Comparison of ENCODE assay signal across 8 cellular contexts in genomic region chrX:11770320-11770719, GRCh38. TPM values are rescaled to one million over a fixed set of nuclear protein-coding genes. Genes with fewer than 3 reads are reported as not detected.
A peak's percentile ranks its signal among the peaks of the same experiment; 100 is the strongest.
DNase-seq lines count a peak whose midpoint lies in the region; ATAC-seq and TF ChIP-seq lines count a peak whose summit lies in the region.

No MANE protein-coding gene starts in this region.

- TF ChIP-seq EP300 in Ishikawa (IDR thresholded peaks at IDR 0.05; ENCODE audit: borderline replicate concordance): no peak

- 11 to 13% (median 12%) methylated on average over 12 of the region's 12 CpGs for WGBS in spleen, 5 donors

- peak; percentile 57 for ATAC-seq in GM19467 (IDR thresholded peaks at IDR 0.05; ENCODE audit: unreplicated experiment)
- ATAC-seq in activated naive CD8-positive, alpha-beta T cell treated with anti-CD3 and anti-CD28 coated beads, Interleukin-2, amount 50 U/mL, for 24 hours: peak; percentile 70

- H3K36me3 Mint-ChIP-seq in activated naive CD8-positive, alpha-beta T cell treated with anti-CD3 and anti-CD28 coated beads, Interleukin-2, amount 50 U/mL, for 24 hours (ENCODE audit: low read depth): peaks cover 23% of the 10 kb centered on the region

- H3K27me3 ChIP-seq in Peyer's patch: no peaks in the 10 kb centered on the region
- no peaks in the 10 kb centered on the region for H3K27me3 ChIP-seq in right atrium auricular region
- no peaks in the 10 kb centered on the region for H3K27me3 ChIP-seq in spleen (replicated peaks in 1 of 7)

- intact Hi-C loops in spleen (cut with DNase I; ENCODE audit: low total_unique reads): loop anchor here (5.0 kb wide), 1 partner anchor 233 kb away; no protein-coding TSS in a partner anchor

- no peaks in the 10 kb centered on the region for H3K9me3 ChIP-seq in Peyer's patch
- H3K9me3 ChIP-seq in right atrium auricular region: no peaks in the 10 kb centered on the region
- H3K9me3 ChIP-seq in spleen: no peaks in the 10 kb centered on the region

- no peaks in the 10 kb centered on the region for H3K27me3 Mint-ChIP-seq in activated naive CD8-positive, alpha-beta T cell treated with anti-CD3 and anti-CD28 coated beads, Interleukin-2, amount 50 U/mL, for 24 hours

- H3K4me1 ChIP-seq in Peyer's patch (no peaks in the 10 kb centered on the region), right atrium auricular region (no peaks in the 10 kb centered on the region), spleen (peaks cover 0 to 43% (median 12%) of the 10 kb centered on the region in 6 donors)

- H3K4me3 Mint-ChIP-seq in activated naive CD8-positive, alpha-beta T cell treated with anti-CD3 and anti-CD28 coated beads, Interleukin-2, amount 50 U/mL, for 24 hours: no peak overlapping the region

- H3K9me3 Mint-ChIP-seq in activated naive CD8-positive, alpha-beta T cell treated with anti-CD3 and anti-CD28 coated beads, Interleukin-2, amount 50 U/mL, for 24 hours: no peaks in the 10 kb centered on the region

- peaks cover 40% of the 10 kb centered on the region for H3K4me1 Mint-ChIP-seq in activated naive CD8-positive, alpha-beta T cell treated with anti-CD3 and anti-CD28 coated beads, Interleukin-2, amount 50 U/mL, for 24 hours

- H3K4me3 ChIP-seq in Peyer's patch (no peak overlapping the region), right atrium auricular region (no peak overlapping the region), spleen (no peak overlapping the region)

- H3K27ac ChIP-seq in Peyer's patch (no peak overlapping the region), right atrium auricular region (no peak overlapping the region), spleen (peak overlapping the region in 2 of 8 donors; percentile 17 to 31)

- TF ChIP-seq RAD21 in Ishikawa (IDR thresholded peaks at IDR 0.05; ENCODE audit: low read depth): peak; percentile 64

- TF ChIP-seq POLR2A in Peyer's patch (IDR thresholded peaks at IDR 0.05): no peak
- TF ChIP-seq POLR2A in spleen (IDR thresholded peaks at IDR 0.05): no peak

- DNase-seq in Daoy (ENCODE audit: low read depth) (peak; percentile 41), Peyer's patch (peak in 2 of 3 donors; percentile 31 to 78), right atrium auricular region (ENCODE audit: low spot score) (no peak), spleen (peak; percentile 81), NCI-H524 treated with DMSO at 0.1 percent for 48 hours (lab: John Stamatoyannopoulos, UW) (no peak)
- DNase-seq in activated naive CD8-positive, alpha-beta T cell treated with anti-CD3 and anti-CD28 coated beads, Interleukin-2, amount 50 U/mL, for 24 hours: no peak

- TF ChIP-seq CTCF in Peyer's patch (IDR thresholded peaks at IDR 0.05) (peak; percentile 64 to 75 (median 74)), right atrium auricular region (IDR thresholded peaks at IDR 0.05) (peak; percentile 68 to 85), spleen (IDR thresholded peaks at IDR 0.05 in 8 of 11, conservative IDR thresholded peaks at IDR 0.05 in 3 of 11) (peak; percentile 30 to 85 (median 74))

- peaks cover 0 to 24% (median 0%) of the 10 kb centered on the region in 3 donors for H3K36me3 ChIP-seq in Peyer's patch
- H3K36me3 ChIP-seq in right atrium auricular region: peaks cover 6% of the 10 kb centered on the region
- H3K36me3 ChIP-seq in spleen: peaks cover 0 to 96% (median 39%) of the 10 kb centered on the region in 6 donors

- H3K27ac Mint-ChIP-seq in activated naive CD8-positive, alpha-beta T cell treated with anti-CD3 and anti-CD28 coated beads, Interleukin-2, amount 50 U/mL, for 24 hours: peak overlapping the region; percentile 79

TF ChIP-seq in Ishikawa, 13 proteins besides CTCF, POLR2A, EP300 and RAD21:
- TF ChIP-seq TAF1 (IDR thresholded peaks at IDR 0.05; ENCODE audit: low read depth) (no peak), MAX (IDR thresholded peaks at IDR 0.05) (no peak), TCF12 (IDR thresholded peaks at IDR 0.05; ENCODE audit: low read depth) (no peak), NFIC (IDR thresholded peaks at IDR 0.05) (no peak), CREB1 (IDR thresholded peaks at IDR 0.05; ENCODE audit: low read depth) (no peak), CEBPB (IDR thresholded peaks at IDR 0.05) (no peak), USF1 (IDR thresholded peaks at IDR 0.05) (no peak), YY1 (IDR thresholded peaks at IDR 0.05; ENCODE audit: low read depth) (no peak), REST (IDR thresholded peaks at IDR 0.05; ENCODE audit: low read depth) (no peak), FOXM1 (IDR thresholded peaks at IDR 0.05; ENCODE audit: borderline replicate concordance, low read depth) (no peak), ZBTB7A (IDR thresholded peaks at IDR 0.05; ENCODE audit: low read depth) (no peak)

RNA-seq across cellular contexts. Expression of gene MSL3, which starts 12.3 kb away (rescaled TPM):
- 25.2 and 32.5 TPM in 2 replicates for total RNA-seq in Daoy (2014; rRNA removed; shearing (Covaris generic))
- total RNA-seq in Peyer's patch: 10 to 100 TPM; 22.5 to 72.6 (median 29.0) TPM
- total RNA-seq in right atrium auricular region: 10 to 100 TPM; 11.4 to 13.2 TPM
- total RNA-seq in spleen: 100 to 1,000 TPM in 1 of 7 donors, 10 to 100 TPM in 6; 51.5 to 100 (median 64.6) TPM
- polyA plus RNA-seq in spleen: 100 to 1,000 TPM in 1 of 3 donors, 10 to 100 TPM in 2; 57.7 to 120 (median 78.8) TPM

Comparison
In these comparisons a context has a peak if more than half of its experiments do, and no peak if none do; other contexts are left out.
1. DNase-seq: peak in Daoy (single experiment), Peyer's patch (2 of 3) and spleen (single experiment); none in activated naive CD8-positive, alpha-beta T cell treated with anti-CD3 and anti-CD28 coated beads, Interleukin-2, amount 50 U/mL, for 24 hours (single experiment), right atrium auricular region (single experiment) and NCI-H524 treated with DMSO at 0.1 percent for 48 hours (single experiment).
2. Peak in every context shown above with its lines, with median percentiles within 50 percentile points of each other: CTCF ChIP-seq.